3 cellular contexts compared by ENCODE assay signal in the genomic region with DNA sequence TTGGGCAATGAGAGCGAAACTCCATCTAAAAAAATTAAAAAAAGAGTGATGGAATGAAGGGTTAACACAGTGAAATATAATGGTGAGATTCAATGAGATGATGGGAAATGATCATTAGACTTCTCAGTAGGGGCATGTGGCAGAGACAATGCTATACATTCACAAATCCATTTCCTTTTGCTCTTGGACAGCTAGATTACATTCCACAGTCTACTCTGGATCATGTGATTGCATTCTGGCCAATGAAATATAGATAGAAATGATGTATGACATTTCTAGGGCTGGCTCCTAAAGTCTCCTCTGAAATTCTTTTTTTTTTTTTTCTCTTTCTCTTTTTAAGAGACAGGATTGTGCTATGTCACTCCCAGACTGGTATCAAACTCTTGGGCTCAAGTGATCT.
TF ChIP-seq lines count a peak whose summit lies in the region.

No MANE protein-coding gene starts in this region.

TF ChIP-seq in SK-N-SH, 30 proteins besides CTCF, POLR2A, EP300 and RAD21:
- peak; percentile 46; the same call in 1 of the 2 replicates for TF ChIP-seq USF1 (IDR thresholded peaks at IDR 0.05; ENCODE audit: borderline replicate concordance, low read depth)
- TF ChIP-seq, protein P1, sequence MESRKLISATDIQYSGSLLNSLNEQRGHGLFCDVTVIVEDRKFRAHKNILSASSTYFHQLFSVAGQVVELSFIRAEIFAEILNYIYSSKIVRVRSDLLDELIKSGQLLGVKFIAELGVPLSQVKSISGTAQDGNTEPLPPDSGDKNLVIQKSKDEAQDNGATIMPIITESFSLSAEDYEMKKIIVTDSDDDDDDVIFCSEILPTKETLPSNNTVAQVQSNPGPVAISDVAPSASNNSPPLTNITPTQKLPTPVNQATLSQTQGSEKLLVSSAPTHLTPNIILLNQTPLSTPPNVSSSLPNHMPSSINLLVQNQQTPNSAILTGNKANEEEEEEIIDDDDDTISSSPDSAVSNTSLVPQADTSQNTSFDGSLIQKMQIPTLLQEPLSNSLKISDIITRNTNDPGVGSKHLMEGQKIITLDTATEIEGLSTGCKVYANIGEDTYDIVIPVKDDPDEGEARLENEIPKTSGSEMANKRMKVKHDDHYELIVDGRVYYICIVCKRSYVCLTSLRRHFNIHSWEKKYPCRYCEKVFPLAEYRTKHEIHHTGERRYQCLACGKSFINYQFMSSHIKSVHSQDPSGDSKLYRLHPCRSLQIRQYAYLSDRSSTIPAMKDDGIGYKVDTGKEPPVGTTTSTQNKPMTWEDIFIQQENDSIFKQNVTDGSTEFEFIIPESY (IDR thresholded peaks at IDR 0.05; ENCODE audit: borderline replicate concordance, low read depth): no peak
TF ChIP-seq in SK-N-SH: peak in this region for 1.

TF ChIP-seq in SK-N-SH treated with all-trans-retinoic acid at 6 μM for 48 hours, 23 proteins besides CTCF, POLR2A, EP300 and RAD21:
- no peak for TF ChIP-seq PPARA (CRISPR knock-in tag; IDR thresholded peaks at IDR 0.05; ENCODE audit: borderline replicate concordance)
- no peak for TF ChIP-seq BACH2 (CRISPR knock-in tag; IDR thresholded peaks at IDR 0.05; ENCODE audit: borderline replicate concordance)
- TF ChIP-seq ZFP30 (CRISPR knock-in tag; IDR thresholded peaks at IDR 0.05): no peak
- TF ChIP-seq, protein P2, sequence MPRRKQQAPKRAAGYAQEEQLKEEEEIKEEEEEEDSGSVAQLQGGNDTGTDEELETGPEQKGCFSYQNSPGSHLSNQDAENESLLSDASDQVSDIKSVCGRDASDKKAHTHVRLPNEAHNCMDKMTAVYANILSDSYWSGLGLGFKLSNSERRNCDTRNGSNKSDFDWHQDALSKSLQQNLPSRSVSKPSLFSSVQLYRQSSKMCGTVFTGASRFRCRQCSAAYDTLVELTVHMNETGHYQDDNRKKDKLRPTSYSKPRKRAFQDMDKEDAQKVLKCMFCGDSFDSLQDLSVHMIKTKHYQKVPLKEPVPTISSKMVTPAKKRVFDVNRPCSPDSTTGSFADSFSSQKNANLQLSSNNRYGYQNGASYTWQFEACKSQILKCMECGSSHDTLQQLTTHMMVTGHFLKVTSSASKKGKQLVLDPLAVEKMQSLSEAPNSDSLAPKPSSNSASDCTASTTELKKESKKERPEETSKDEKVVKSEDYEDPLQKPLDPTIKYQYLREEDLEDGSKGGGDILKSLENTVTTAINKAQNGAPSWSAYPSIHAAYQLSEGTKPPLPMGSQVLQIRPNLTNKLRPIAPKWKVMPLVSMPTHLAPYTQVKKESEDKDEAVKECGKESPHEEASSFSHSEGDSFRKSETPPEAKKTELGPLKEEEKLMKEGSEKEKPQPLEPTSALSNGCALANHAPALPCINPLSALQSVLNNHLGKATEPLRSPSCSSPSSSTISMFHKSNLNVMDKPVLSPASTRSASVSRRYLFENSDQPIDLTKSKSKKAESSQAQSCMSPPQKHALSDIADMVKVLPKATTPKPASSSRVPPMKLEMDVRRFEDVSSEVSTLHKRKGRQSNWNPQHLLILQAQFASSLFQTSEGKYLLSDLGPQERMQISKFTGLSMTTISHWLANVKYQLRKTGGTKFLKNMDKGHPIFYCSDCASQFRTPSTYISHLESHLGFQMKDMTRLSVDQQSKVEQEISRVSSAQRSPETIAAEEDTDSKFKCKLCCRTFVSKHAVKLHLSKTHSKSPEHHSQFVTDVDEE (CRISPR knock-in tag; IDR thresholded peaks at IDR 0.05): no peak
- TF ChIP-seq ZFP3 (CRISPR knock-in tag; IDR thresholded peaks at IDR 0.05): no peak
- no peak for TF ChIP-seq OSR1 (CRISPR knock-in tag; IDR thresholded peaks at IDR 0.05)
- TF ChIP-seq ARNTL (CRISPR knock-in tag; IDR thresholded peaks at IDR 0.05; ENCODE audit: borderline replicate concordance, low read depth): no peak
- TF ChIP-seq ESRRG (CRISPR knock-in tag; IDR thresholded peaks at IDR 0.05): no peak
- no peak for TF ChIP-seq POU6F1 (CRISPR knock-in tag; IDR thresholded peaks at IDR 0.05; ENCODE audit: borderline replicate concordance, low read depth)
- TF ChIP-seq, protein P3, sequence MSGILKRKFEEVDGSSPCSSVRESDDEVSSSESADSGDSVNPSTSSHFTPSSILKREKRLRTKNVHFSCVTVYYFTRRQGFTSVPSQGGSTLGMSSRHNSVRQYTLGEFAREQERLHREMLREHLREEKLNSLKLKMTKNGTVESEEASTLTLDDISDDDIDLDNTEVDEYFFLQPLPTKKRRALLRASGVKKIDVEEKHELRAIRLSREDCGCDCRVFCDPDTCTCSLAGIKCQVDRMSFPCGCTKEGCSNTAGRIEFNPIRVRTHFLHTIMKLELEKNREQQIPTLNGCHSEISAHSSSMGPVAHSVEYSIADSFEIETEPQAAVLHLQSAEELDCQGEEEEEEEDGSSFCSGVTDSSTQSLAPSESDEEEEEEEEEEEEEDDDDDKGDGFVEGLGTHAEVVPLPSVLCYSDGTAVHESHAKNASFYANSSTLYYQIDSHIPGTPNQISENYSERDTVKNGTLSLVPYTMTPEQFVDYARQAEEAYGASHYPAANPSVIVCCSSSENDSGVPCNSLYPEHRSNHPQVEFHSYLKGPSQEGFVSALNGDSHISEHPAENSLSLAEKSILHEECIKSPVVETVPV (CRISPR knock-in tag; IDR thresholded peaks at IDR 0.05): no peak
- no peak for TF ChIP-seq SNAI2 (CRISPR knock-in tag; IDR thresholded peaks at IDR 0.05)
- TF ChIP-seq, protein P4, sequence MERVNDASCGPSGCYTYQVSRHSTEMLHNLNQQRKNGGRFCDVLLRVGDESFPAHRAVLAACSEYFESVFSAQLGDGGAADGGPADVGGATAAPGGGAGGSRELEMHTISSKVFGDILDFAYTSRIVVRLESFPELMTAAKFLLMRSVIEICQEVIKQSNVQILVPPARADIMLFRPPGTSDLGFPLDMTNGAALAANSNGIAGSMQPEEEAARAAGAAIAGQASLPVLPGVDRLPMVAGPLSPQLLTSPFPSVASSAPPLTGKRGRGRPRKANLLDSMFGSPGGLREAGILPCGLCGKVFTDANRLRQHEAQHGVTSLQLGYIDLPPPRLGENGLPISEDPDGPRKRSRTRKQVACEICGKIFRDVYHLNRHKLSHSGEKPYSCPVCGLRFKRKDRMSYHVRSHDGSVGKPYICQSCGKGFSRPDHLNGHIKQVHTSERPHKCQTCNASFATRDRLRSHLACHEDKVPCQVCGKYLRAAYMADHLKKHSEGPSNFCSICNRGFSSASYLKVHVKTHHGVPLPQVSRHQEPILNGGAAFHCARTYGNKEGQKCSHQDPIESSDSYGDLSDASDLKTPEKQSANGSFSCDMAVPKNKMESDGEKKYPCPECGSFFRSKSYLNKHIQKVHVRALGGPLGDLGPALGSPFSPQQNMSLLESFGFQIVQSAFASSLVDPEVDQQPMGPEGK (CRISPR knock-in tag; IDR thresholded peaks at IDR 0.05; ENCODE audit: borderline replicate concordance): no peak
- no peak for TF ChIP-seq CSDC2 (CRISPR knock-in tag; IDR thresholded peaks at IDR 0.05)
TF ChIP-seq in SK-N-SH treated with all-trans-retinoic acid at 6 μM for 48 hours: peak in this region for 0.

TF ChIP-seq in IMR-90, 13 proteins besides CTCF, POLR2A, EP300 and RAD21:
- TF ChIP-seq USF2 (IDR thresholded peaks at IDR 0.05; ENCODE audit: low read depth, low read length): peak; percentile 32; the same call in 1 of the 2 replicates
- TF ChIP-seq NFE2L2 (IDR thresholded peaks at IDR 0.05; ENCODE audit: low read depth, low read length): no peak
